Comparison of ENCODE assay signal across 8 cellular contexts in genomic region chr3:119498188-119498987, GRCh38. TPM values are rescaled to one million over a fixed set of nuclear protein-coding genes. Genes with fewer than 3 reads are reported as not detected.
DNase-seq lines count a peak whose midpoint lies in the region; ATAC-seq, FAIRE-seq and TF ChIP-seq lines count a peak whose summit lies in the region.

Gene TIMMDC1 (plus strand): TSS chr3:119498547. CDS start chr3:119498734, 187 bp downstream.

- H3K9ac ChIP-seq in kidney (ENCODE audit: low read length in 2 of 2) = peak within 1 kb of the TSS; percentile 99 to 100

- ATAC-seq in HG03439 (IDR thresholded peaks at IDR 0.05; ENCODE audit: unreplicated experiment) = peak; percentile 99

- DNase-seq in AML-193 (lab: John Stamatoyannopoulos, UW) (peak; percentile 98), NCI-H510A treated with DMSO at 0.1 percent for 48 hours (lab: John Stamatoyannopoulos, UW) (peak; percentile 88), chondrocyte (ENCODE audit: low spot score) (peak; percentile 98), kidney (peak; percentile 98)
- peak; percentile 95 to 96 for DNase-seq in activated CD4-positive, alpha-beta T cell treated with anti-CD3 and anti-CD28 coated beads for 24 hours (ENCODE audit: low read depth in 2 of 2)
- peak; percentile 99 for DNase-seq in stimulated activated CD4-positive, alpha-beta T cell treated with anti-CD3 and anti-CD28 coated beads, Interleukin-15, amount 100 ng/mL, for 24 hours

- no peaks in the 10 kb centered on the region for H3K9me3 Mint-ChIP-seq in chondrocyte (ENCODE audit: low read depth)

- peak; percentile 94 for TF ChIP-seq POLR2A in GM19193 (IDR thresholded peaks at IDR 0.05; ENCODE audit: extremely low read depth, insufficient read depth, insufficient read length)

- H3K4me1 Mint-ChIP-seq in chondrocyte (ENCODE audit: low read depth) = peaks cover 33% of the 10 kb centered on the region

- FAIRE-seq in kidney (lab: Jason Lieb, UNC) = peak; percentile 81

- peak within 1 kb of the TSS; percentile 99 for H3K4me3 Mint-ChIP-seq in chondrocyte (ENCODE audit: unreplicated experiment)

- peak within 1 kb of the TSS; percentile 99 to 100 for H3K4me3 ChIP-seq in kidney (ENCODE audit: low read length in 2 of 2)

- no peaks in the 10 kb centered on the region for H3K27me3 Mint-ChIP-seq in chondrocyte (ENCODE audit: low read depth)

- peak within 1 kb of the TSS; percentile 99 for H3K27ac Mint-ChIP-seq in chondrocyte (ENCODE audit: unreplicated experiment)

- no peaks in the 10 kb centered on the region for H3K36me3 Mint-ChIP-seq in chondrocyte (ENCODE audit: low read depth)

- H3K9me3 ChIP-seq in kidney (ENCODE audit: control insufficient read depth in 1 of 2, low read length in 2 of 2) = no peaks in the 10 kb centered on the region

- H3K4me1 ChIP-seq in kidney (ENCODE audit: control insufficient read depth in 1 of 2, insufficient read depth in 1 of 2, low read depth in 1 of 2, low read length in 2 of 2) = peaks cover 13 to 15% of the 10 kb centered on the region in 2 donors

- intact Hi-C loops in kidney (cut with DNase I) = no loop called here

- TF ChIP-seq CTCF in chondrocyte (IDR thresholded peaks at IDR 0.05) (no peak), kidney (IDR thresholded peaks at IDR 0.05; ENCODE audit: borderline replicate concordance, extremely low read depth, insufficient read depth) (no peak)

- H3K36me3 ChIP-seq in kidney (ENCODE audit: control insufficient read depth in 1 of 2, insufficient read depth in 2 of 2, low read length in 2 of 2) = peaks cover 0 to 2% of the 10 kb centered on the region in 2 donors

- peak within 1 kb of the TSS; percentile 97 for H3K27ac ChIP-seq in kidney (ENCODE audit: low read depth in 2 of 2, low read length in 2 of 2)

RNA-seq across cellular contexts. Expression of gene TIMMDC1, which starts in this region (rescaled TPM):
- total RNA-seq in chondrocyte (88.8 to 112 TPM (median 94.8 TPM) in 3 replicates), kidney (114 TPM)
- 169 TPM for polyA plus RNA-seq in kidney (ENCODE audit: insufficient read depth, low read depth, low replicate concordance)

Comparison
In these comparisons a context has a peak if more than half of its experiments do, and no peak if none do; other contexts are left out.
1. Peak in every context shown above with its lines: DNase-seq, ATAC-seq, H3K4me3 ChIP-seq and H3K27ac ChIP-seq.